ENCODE assay signal across 1 cellular context in genomic region chr13:75416327-75417005, GRCh38.
TF ChIP-seq lines count a peak whose summit lies in the region.

No MANE protein-coding gene starts in this region.

TF ChIP-seq in K562, 482 proteins besides CTCF, POLR2A, EP300 and RAD21 (continued from another document):
- TF ChIP-seq, protein P1, sequence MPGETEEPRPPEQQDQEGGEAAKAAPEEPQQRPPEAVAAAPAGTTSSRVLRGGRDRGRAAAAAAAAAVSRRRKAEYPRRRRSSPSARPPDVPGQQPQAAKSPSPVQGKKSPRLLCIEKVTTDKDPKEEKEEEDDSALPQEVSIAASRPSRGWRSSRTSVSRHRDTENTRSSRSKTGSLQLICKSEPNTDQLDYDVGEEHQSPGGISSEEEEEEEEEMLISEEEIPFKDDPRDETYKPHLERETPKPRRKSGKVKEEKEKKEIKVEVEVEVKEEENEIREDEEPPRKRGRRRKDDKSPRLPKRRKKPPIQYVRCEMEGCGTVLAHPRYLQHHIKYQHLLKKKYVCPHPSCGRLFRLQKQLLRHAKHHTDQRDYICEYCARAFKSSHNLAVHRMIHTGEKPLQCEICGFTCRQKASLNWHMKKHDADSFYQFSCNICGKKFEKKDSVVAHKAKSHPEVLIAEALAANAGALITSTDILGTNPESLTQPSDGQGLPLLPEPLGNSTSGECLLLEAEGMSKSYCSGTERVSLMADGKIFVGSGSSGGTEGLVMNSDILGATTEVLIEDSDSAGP (CRISPR knock-in tag; IDR thresholded peaks at IDR 0.05) = no peak
